In the genomic region with DNA sequence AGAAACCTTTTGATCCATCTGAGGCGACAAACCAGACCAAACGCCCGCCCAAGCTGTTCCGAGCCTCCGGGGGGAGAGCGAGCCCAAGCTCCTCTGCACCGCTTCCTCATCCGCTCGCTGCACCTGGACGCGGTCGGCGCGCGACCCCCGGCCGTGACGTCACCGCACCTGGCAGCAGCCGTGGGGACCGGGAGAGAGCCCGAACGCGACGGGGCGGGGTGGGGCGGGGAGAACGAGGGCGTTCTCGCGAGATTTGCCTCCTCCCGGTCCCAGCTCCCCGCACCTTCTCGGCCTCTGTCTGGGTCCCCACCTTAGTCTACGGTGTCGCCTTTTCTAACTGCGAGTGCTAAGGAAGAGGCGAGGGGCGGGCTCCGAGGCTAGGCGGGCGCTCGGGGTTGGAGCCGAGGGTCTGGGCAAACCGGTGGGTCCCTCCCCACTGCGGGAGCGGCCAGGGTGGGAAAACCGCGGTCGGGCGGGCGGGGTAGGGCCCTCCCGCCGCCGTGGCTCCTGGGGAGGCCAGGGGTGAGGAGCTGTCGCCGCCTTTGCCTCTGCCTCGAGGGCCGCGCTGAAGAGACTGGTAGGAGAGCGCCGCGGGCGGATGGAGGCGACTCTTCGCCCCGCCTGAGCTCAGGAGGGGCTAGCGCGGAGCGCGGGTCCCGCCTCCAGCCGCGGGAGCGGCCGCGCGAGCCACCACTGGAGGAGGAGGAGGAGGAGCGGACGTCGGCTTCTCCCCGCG, we compare ENCODE assay signal across 1 cellular context.
A peak's percentile ranks its signal among the peaks of the same experiment; 100 is the strongest.
TF ChIP-seq lines count a peak whose summit lies in the region.

A gene with protein sequence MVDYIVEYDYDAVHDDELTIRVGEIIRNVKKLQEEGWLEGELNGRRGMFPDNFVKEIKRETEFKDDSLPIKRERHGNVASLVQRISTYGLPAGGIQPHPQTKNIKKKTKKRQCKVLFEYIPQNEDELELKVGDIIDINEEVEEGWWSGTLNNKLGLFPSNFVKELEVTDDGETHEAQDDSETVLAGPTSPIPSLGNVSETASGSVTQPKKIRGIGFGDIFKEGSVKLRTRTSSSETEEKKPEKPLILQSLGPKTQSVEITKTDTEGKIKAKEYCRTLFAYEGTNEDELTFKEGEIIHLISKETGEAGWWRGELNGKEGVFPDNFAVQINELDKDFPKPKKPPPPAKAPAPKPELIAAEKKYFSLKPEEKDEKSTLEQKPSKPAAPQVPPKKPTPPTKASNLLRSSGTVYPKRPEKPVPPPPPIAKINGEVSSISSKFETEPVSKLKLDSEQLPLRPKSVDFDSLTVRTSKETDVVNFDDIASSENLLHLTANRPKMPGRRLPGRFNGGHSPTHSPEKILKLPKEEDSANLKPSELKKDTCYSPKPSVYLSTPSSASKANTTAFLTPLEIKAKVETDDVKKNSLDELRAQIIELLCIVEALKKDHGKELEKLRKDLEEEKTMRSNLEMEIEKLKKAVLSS (plus strand): TSS at position 293 of the 736 bp plus-strand sequence. CDS start 456 bp downstream, outside the sequence.

TF ChIP-seq in liver, 16 proteins besides CTCF, POLR2A, EP300 and RAD21 (continued from another document):
- no peak for TF ChIP-seq MAX (IDR thresholded peaks at IDR 0.05)
- no peak for TF ChIP-seq EGR1 (IDR thresholded peaks at IDR 0.05; ENCODE audit: low read depth in 2 of 2)
- TF ChIP-seq REST (IDR thresholded peaks at IDR 0.05), result peak; percentile 53
- no peak for TF ChIP-seq FOXA1 (IDR thresholded peaks at IDR 0.05)
- peak in 1 of 2 donors; percentile 31 for TF ChIP-seq JUND (IDR thresholded peaks at IDR 0.05)
- no peak for TF ChIP-seq RXRA (IDR thresholded peaks at IDR 0.05)
- no peak for TF ChIP-seq HNF4G (IDR thresholded peaks at IDR 0.05)
- no peak for TF ChIP-seq FOXA2 (IDR thresholded peaks at IDR 0.05)
